ENCODE assay signal across 8 cellular contexts in the genomic region with DNA sequence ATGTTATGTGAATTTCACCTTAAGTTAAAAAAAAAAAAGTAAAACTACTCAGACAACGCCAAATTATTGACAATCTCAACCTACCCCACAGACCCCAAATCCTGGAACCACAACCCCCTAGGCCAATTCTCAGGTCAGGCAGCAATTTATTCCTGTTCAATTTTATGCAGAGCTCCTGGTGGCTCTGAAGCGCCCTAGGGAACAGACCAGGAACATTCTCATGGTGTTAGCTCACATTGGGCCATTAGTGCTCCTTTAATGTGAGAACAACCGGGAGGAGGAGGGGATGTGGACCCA. TPM values are rescaled to one million over a fixed set of nuclear protein-coding genes. Genes with fewer than 3 reads are reported as not detected.
A peak's percentile ranks its signal among the peaks of the same experiment; 100 is the strongest.
DNase-seq lines count a peak whose midpoint lies in the region; ATAC-seq and TF ChIP-seq lines count a peak whose summit lies in the region.

No MANE protein-coding gene starts in this region.

- DNase-seq in GM23338 (ENCODE audit: low spot score) (no peak), hepatic stellate cell (ENCODE audit: low spot score) (peak; percentile 28), cerebellar cortex (ENCODE audit: low spot score) (no peak)
- no peak for DNase-seq in activated CD8-positive, alpha-beta memory T cell treated with anti-CD3 and anti-CD28 coated beads, Interleukin-2, amount 50 U/mL, for 48 hours

- peak overlapping the region; percentile 80 for H3K4me3 Mint-ChIP-seq in GM23338

- H3K9me3 Mint-ChIP-seq in GM23338, result no peaks in the 10 kb centered on the region

- H3K27me3 ChIP-seq in GM23338 (ENCODE audit: insufficient read depth), result peaks cover 23% of the 10 kb centered on the region

- H3K4me2 ChIP-seq in GM23338, result peak overlapping the region; percentile 92

- H3K36me3 Mint-ChIP-seq in GM23338 (ENCODE audit: low read depth), result no peaks in the 10 kb centered on the region; the same call in 2 of the 3 replicates

- peaks cover 32% of the 10 kb centered on the region for H3K4me1 ChIP-seq in GM23338 (ENCODE audit: insufficient read depth)

- no peak for ATAC-seq in GM23338
- no peak for ATAC-seq in HG03342 (IDR thresholded peaks at IDR 0.05; ENCODE audit: unreplicated experiment)
- ATAC-seq in HG03432 (IDR thresholded peaks at IDR 0.05; ENCODE audit: unreplicated experiment), result no peak

- H3K79me2 ChIP-seq in GM23338 (replicated peaks; ENCODE audit: insufficient read depth), result no peaks in the 10 kb centered on the region

- H3K27ac Mint-ChIP-seq in GM23338, result no peak overlapping the region; the same call in 1 of the 2 replicates

- H2AFZ ChIP-seq in GM23338, result peak overlapping the region; percentile 97

- H3K9me2 ChIP-seq in GM23338 (ENCODE audit: insufficient read depth), result no peaks in the 10 kb centered on the region

- H4K20me1 ChIP-seq in GM23338 (replicated peaks; ENCODE audit: insufficient read depth), result 0 out of 2 replicates have a peak, but pooled peaks cover 7% of the 10 kb centered on the region

- H3K27me3 Mint-ChIP-seq in GM23338 (ENCODE audit: insufficient read depth, low read depth, poor library complexity), result peaks cover 15% of the 10 kb centered on the region

- H3F3A ChIP-seq in GM23338 (replicated peaks; ENCODE audit: low read depth), result 0 out of 2 replicates have a peak, but pooled peaks cover 6% of the 10 kb centered on the region

- H3K27ac ChIP-seq in GM23338 (ENCODE audit: low read depth), result no peak overlapping the region
- peak overlapping the region in 11 of 21 experiments; percentile 46 to 87 (median 78) for H3K27ac ChIP-seq in skin epidermis

- H3K4me3 ChIP-seq in GM23338, result peak overlapping the region; percentile 75
- peak overlapping the region; percentile 68 for H3K4me3 ChIP-seq in WI38 (ENCODE audit: low read depth, low read length)
- H3K4me3 ChIP-seq in skin epidermis, result peak overlapping the region; percentile 52 to 80 (median 75)

- H3K36me3 ChIP-seq in GM23338 (ENCODE audit: insufficient read depth), result no peaks in the 10 kb centered on the region

- TF ChIP-seq CTCF in GM23338 (conservative IDR thresholded peaks at IDR 0.05; ENCODE audit: low read depth in 2 of 2) (no peak), WI38 (IDR thresholded peaks at IDR 0.05; ENCODE audit: low read depth, low read length) (no peak)

- H3K4me1 Mint-ChIP-seq in GM23338, result peaks cover 36% of the 10 kb centered on the region

TF ChIP-seq in GM23338, 12 proteins besides CTCF, POLR2A, EP300 and RAD21 (continues in another document):
- no peak for TF ChIP-seq ZNF114 (CRISPR knock-in tag; IDR thresholded peaks at IDR 0.05)
- TF ChIP-seq, protein P1, sequence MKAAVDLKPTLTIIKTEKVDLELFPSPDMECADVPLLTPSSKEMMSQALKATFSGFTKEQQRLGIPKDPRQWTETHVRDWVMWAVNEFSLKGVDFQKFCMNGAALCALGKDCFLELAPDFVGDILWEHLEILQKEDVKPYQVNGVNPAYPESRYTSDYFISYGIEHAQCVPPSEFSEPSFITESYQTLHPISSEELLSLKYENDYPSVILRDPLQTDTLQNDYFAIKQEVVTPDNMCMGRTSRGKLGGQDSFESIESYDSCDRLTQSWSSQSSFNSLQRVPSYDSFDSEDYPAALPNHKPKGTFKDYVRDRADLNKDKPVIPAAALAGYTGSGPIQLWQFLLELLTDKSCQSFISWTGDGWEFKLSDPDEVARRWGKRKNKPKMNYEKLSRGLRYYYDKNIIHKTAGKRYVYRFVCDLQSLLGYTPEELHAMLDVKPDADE (IDR thresholded peaks at IDR 0.05), result no peak
- no peak for TF ChIP-seq EZH2phosphoT487 (IDR thresholded peaks at IDR 0.05; ENCODE audit: unreplicated experiment)
- TF ChIP-seq STAT1 (IDR thresholded peaks at IDR 0.05; ENCODE audit: unreplicated experiment), result no peak
- TF ChIP-seq, protein P2, sequence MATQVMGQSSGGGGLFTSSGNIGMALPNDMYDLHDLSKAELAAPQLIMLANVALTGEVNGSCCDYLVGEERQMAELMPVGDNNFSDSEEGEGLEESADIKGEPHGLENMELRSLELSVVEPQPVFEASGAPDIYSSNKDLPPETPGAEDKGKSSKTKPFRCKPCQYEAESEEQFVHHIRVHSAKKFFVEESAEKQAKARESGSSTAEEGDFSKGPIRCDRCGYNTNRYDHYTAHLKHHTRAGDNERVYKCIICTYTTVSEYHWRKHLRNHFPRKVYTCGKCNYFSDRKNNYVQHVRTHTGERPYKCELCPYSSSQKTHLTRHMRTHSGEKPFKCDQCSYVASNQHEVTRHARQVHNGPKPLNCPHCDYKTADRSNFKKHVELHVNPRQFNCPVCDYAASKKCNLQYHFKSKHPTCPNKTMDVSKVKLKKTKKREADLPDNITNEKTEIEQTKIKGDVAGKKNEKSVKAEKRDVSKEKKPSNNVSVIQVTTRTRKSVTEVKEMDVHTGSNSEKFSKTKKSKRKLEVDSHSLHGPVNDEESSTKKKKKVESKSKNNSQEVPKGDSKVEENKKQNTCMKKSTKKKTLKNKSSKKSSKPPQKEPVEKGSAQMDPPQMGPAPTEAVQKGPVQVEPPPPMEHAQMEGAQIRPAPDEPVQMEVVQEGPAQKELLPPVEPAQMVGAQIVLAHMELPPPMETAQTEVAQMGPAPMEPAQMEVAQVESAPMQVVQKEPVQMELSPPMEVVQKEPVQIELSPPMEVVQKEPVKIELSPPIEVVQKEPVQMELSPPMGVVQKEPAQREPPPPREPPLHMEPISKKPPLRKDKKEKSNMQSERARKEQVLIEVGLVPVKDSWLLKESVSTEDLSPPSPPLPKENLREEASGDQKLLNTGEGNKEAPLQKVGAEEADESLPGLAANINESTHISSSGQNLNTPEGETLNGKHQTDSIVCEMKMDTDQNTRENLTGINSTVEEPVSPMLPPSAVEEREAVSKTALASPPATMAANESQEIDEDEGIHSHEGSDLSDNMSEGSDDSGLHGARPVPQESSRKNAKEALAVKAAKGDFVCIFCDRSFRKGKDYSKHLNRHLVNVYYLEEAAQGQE (IDR thresholded peaks at IDR 0.05; ENCODE audit: unreplicated experiment), result no peak
- no peak for TF ChIP-seq NANOG (IDR thresholded peaks at IDR 0.05; ENCODE audit: borderline replicate concordance)
- TF ChIP-seq JUNB (IDR thresholded peaks at IDR 0.05; ENCODE audit: unreplicated experiment), result no peak
- TF ChIP-seq EZH2 (IDR thresholded peaks at IDR 0.05; ENCODE audit: low read depth, unreplicated experiment), result no peak
- no peak for TF ChIP-seq CREB1 (CRISPR knock-in tag; IDR thresholded peaks at IDR 0.05; ENCODE audit: low read depth)
- TF ChIP-seq, protein P3, sequence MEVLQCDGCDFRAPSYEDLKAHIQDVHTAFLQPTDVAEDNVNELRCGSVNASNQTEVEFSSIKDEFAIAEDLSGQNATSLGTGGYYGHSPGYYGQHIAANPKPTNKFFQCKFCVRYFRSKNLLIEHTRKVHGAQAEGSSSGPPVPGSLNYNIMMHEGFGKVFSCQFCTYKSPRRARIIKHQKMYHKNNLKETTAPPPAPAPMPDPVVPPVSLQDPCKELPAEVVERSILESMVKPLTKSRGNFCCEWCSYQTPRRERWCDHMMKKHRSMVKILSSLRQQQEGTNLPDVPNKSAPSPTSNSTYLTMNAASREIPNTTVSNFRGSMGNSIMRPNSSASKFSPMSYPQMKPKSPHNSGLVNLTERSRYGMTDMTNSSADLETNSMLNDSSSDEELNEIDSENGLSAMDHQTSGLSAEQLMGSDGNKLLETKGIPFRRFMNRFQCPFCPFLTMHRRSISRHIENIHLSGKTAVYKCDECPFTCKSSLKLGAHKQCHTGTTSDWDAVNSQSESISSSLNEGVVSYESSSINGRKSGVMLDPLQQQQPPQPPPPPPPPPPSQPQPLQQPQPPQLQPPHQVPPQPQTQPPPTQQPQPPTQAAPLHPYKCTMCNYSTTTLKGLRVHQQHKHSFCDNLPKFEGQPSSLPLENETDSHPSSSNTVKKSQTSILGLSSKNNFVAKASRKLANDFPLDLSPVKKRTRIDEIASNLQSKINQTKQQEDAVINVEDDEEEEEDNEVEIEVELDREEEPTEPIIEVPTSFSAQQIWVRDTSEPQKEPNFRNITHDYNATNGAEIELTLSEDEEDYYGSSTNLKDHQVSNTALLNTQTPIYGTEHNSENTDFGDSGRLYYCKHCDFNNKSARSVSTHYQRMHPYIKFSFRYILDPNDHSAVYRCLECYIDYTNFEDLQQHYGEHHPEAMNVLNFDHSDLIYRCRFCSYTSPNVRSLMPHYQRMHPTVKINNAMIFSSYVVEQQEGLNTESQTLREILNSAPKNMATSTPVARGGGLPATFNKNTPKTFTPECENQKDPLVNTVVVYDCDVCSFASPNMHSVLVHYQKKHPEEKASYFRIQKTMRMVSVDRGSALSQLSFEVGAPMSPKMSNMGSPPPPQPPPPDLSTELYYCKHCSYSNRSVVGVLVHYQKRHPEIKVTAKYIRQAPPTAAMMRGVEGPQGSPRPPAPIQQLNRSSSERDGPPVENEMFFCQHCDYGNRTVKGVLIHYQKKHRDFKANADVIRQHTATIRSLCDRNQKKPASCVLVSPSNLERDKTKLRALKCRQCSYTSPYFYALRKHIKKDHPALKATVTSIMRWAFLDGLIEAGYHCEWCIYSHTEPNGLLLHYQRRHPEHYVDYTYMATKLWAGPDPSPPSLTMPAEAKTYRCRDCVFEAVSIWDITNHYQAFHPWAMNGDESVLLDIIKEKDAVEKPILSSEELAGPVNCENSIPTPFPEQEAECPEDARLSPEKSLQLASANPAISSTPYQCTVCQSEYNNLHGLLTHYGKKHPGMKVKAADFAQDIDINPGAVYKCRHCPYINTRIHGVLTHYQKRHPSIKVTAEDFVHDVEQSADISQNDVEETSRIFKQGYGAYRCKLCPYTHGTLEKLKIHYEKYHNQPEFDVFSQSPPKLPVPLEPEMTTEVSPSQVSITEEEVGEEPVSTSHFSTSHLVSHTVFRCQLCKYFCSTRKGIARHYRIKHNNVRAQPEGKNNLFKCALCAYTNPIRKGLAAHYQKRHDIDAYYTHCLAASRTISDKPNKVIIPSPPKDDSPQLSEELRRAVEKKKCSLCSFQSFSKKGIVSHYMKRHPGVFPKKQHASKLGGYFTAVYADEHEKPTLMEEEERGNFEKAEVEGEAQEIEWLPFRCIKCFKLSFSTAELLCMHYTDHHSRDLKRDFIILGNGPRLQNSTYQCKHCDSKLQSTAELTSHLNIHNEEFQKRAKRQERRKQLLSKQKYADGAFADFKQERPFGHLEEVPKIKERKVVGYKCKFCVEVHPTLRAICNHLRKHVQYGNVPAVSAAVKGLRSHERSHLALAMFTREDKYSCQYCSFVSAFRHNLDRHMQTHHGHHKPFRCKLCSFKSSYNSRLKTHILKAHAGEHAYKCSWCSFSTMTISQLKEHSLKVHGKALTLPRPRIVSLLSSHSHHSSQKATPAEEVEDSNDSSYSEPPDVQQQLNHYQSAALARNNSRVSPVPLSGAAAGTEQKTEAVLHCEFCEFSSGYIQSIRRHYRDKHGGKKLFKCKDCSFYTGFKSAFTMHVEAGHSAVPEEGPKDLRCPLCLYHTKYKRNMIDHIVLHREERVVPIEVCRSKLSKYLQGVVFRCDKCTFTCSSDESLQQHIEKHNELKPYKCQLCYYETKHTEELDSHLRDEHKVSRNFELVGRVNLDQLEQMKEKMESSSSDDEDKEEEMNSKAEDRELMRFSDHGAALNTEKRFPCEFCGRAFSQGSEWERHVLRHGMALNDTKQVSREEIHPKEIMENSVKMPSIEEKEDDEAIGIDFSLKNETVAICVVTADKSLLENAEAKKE (CRISPR knock-in tag; IDR thresholded peaks at IDR 0.05), result no peak
- TF ChIP-seq ZNF331 (CRISPR knock-in tag; IDR thresholded peaks at IDR 0.05; ENCODE audit: low read depth), result no peak

RNA-seq across cellular contexts. Expression of a gene that starts 0.4 kb away (rescaled TPM):
- 16.0 and 22.1 TPM in 2 replicates for total RNA-seq in GM23338 (2014; rRNA removed; shearing (Covaris generic))
- 9.6 and 10.0 TPM in 2 replicates for polyA plus RNA-seq in GM23338 (2016; fragmentation: Nextera tagmentation; extraction: Ambion mirVana)
